In the genomic region with DNA sequence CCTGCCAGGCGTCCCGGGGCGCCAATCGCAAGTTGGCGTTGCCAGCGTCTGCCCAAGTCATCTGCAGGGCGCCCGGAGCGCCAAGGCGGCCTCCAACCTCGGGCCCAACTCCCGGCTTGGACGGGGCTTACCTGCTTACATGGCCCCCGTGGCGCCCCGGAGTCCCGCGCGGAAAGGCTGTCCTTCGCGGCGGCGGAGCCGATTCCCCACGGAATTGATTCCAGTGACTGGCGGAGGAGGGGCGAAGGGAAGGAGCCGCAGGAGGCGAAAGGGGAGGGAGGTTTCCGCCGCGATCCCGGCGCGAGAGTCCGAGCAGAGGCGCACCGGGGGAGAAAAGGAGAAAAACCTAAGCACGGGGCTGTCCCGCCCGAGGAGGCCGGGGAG, we compare ENCODE assay signal across 8 cellular contexts. TPM values are rescaled to one million over a fixed set of nuclear protein-coding genes. Genes with fewer than 3 reads are reported as not detected.
DNase-seq lines count a peak whose midpoint lies in the region; ATAC-seq and TF ChIP-seq lines count a peak whose summit lies in the region.

No MANE protein-coding gene starts in this region.

- no peaks in the 10 kb centered on the region for H3K27me3 ChIP-seq in rectal smooth muscle tissue (ENCODE audit: control insufficient read depth, insufficient read depth, low read length)

- peak overlapping the region; percentile 90 for H3K27ac ChIP-seq in rectal smooth muscle tissue (ENCODE audit: low read depth, low read length)

- no peaks in the 10 kb centered on the region for H3K36me3 Mint-ChIP-seq in activated B cell treated with CpG ODN at 0.5 μM for 24 hours (ENCODE audit: low read depth)

- POLR2A ChIA-PET in activated B cell treated with CpG ODN at 0.5 μM for 24 hours (lab: Charles Lee) = no interaction called here

- peaks cover 10% of the 10 kb centered on the region for H3K4me1 Mint-ChIP-seq in activated B cell treated with CpG ODN at 0.5 μM for 24 hours

- in situ Hi-C loops in ACHN (cut with HindIII; ENCODE audit: low pct_ligation_motif_present, low pct_unique_long_range_greater_than_20kb, low sequenced_read_pairs) (no loop called here), KBM-7 (cut with MboI; ENCODE audit: low pct_unique_long_range_greater_than_20kb, low sequenced_read_pairs) (no loop called here)

- ATAC-seq in activated B cell treated with CpG ODN at 0.5 μM for 24 hours (ENCODE audit: low read depth) = no peak
- ATAC-seq in Right ventricle myocardium inferior = peak; percentile 20
- ATAC-seq in GM21515 (IDR thresholded peaks at IDR 0.05; ENCODE audit: unreplicated experiment) = no peak
- ATAC-seq in activated CD4-positive, CD25-positive, alpha-beta regulatory T cell treated with anti-CD3 and anti-CD28 coated beads, Interleukin-2, amount 50 U/mL, for 24 hours = no peak

- intact Hi-C loops in activated B cell treated with CpG ODN at 0.5 μM for 24 hours (cut with micrococcal nuclease) (no loop called here), Right ventricle myocardium inferior (cut with DNase I) (loop anchor here (5.0 to 10.0 kb wide), 3 partner anchors 109 to 216 kb away; no protein-coding TSS in a partner anchor)

- DNase-seq in ACHN (peak; percentile 61), GOT3 (lab: John Stamatoyannopoulos, UW) (peak; percentile 56), activated B cell treated with CpG ODN at 0.5 μM for 24 hours (no peak), Right ventricle myocardium inferior (ENCODE audit: missing footprints) (peak; percentile 80), KBM-7 (no peak)

- no peak for TF ChIP-seq CTCF in activated B cell treated with CpG ODN at 0.5 μM for 24 hours (IDR thresholded peaks at IDR 0.05)

- no peak overlapping the region for H3K27ac Mint-ChIP-seq in activated B cell treated with CpG ODN at 0.5 μM for 24 hours

- CTCF ChIA-PET in activated B cell treated with CpG ODN at 0.5 μM for 24 hours (lab: Charles Lee) = no interaction called here

- peak overlapping the region; percentile 75 for H3K4me3 ChIP-seq in rectal smooth muscle tissue (ENCODE audit: low read length)

- H3K4me1 ChIP-seq in rectal smooth muscle tissue (ENCODE audit: control insufficient read depth, insufficient read depth, low read length) = peaks cover 22% of the 10 kb centered on the region

- H3K36me3 ChIP-seq in rectal smooth muscle tissue (ENCODE audit: control insufficient read depth, insufficient read depth, low read length) = no peaks in the 10 kb centered on the region

- H3K9me3 Mint-ChIP-seq in activated B cell treated with CpG ODN at 0.5 μM for 24 hours = no peaks in the 10 kb centered on the region

- peak overlapping the region; percentile 26 for H3K4me3 Mint-ChIP-seq in activated B cell treated with CpG ODN at 0.5 μM for 24 hours

- H3K27me3 Mint-ChIP-seq in activated B cell treated with CpG ODN at 0.5 μM for 24 hours = peaks cover 53% of the 10 kb centered on the region

- peak overlapping the region; percentile 94 for H3K9ac ChIP-seq in rectal smooth muscle tissue (ENCODE audit: low read length)

RNA-seq across cellular contexts. Expression of gene PTPN14, which starts 0.4 kb away (rescaled TPM):
- total RNA-seq in activated B cell treated with CpG ODN at 0.5 μM for 24 hours (0.02 TPM in 1 of 2 replicates, not detected in the other), Right ventricle myocardium inferior (23.0 TPM)

RNA-seq across cellular contexts. Expression of gene CENPF, which starts 52.0 kb away (rescaled TPM):
- total RNA-seq in activated B cell treated with CpG ODN at 0.5 μM for 24 hours (4.0 and 4.1 TPM in 2 replicates), Right ventricle myocardium inferior (0.97 TPM)

Comparison
In these comparisons a context has a peak if more than half of its experiments do, and no peak if none do; other contexts are left out.
1. DNase-seq: peak in ACHN (single experiment), GOT3 (single experiment) and Right ventricle myocardium inferior (single experiment); none in activated B cell treated with CpG ODN at 0.5 μM for 24 hours (single experiment) and KBM-7 (single experiment).
2. RNA of gene PTPN14, which starts 0.4 kb away (total RNA-seq): 23.0 TPM in Right ventricle myocardium inferior (single experiment); 0.02 TPM in activated B cell treated with CpG ODN at 0.5 μM for 24 hours; every median in the first group is over 10 times any median in the second.